1 cellular context compared by ENCODE assay signal in the genomic region with DNA sequence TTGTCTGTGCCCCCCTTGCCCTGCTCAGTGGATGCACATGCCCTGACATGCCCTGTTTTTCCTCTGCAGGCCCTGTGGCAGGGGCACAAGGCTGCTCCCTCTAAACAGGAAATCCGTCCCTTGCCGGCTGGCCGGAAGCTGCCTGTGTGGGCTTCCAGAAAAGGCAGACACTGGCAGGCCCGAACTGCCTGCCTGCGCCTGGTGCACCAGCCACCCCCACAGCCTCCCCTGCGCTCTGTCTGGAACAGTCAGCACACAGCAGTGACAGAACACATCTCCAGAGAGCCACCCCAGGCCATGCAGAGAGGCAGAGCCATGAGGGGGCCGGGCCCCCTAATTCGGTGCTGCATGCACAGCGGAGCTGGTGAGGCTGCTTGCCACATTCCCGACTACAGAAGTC.
A peak's percentile ranks its signal among the peaks of the same experiment; 100 is the strongest.
TF ChIP-seq lines count a peak whose summit lies in the region.

No MANE protein-coding gene starts in this region.

TF ChIP-seq in SK-N-SH, 30 proteins besides CTCF, POLR2A, EP300 and RAD21 (continued from another document):
- TF ChIP-seq MXI1 (IDR thresholded peaks at IDR 0.05; ENCODE audit: low read depth, low read length), result peak; percentile 34; the same call in 1 of the 2 replicates
